Comparison of ENCODE assay signal across 1 cellular context in genomic region chr3:188938999-188939398, GRCh38.
TF ChIP-seq lines count a peak whose summit lies in the region.

No MANE protein-coding gene starts in this region.

TF ChIP-seq in HepG2, 621 proteins besides CTCF, POLR2A, EP300 and RAD21 (continued from another document):
- TF ChIP-seq PLSCR1 (CRISPR knock-in tag; IDR thresholded peaks at IDR 0.05; ENCODE audit: borderline replicate concordance) (no peak), NONO (IDR thresholded peaks at IDR 0.05) (no peak), NONO (CRISPR knock-in tag; conservative IDR thresholded peaks at IDR 0.05) (no peak), ZNF878 (CRISPR knock-in tag; IDR thresholded peaks at IDR 0.05) (no peak), MAX (IDR thresholded peaks at IDR 0.05) (no peak), SMYD3 (CRISPR knock-in tag; IDR thresholded peaks at IDR 0.05) (no peak), EHMT2 (IDR thresholded peaks at IDR 0.05; ENCODE audit: borderline replicate concordance, low read depth, low read length) (no peak), ZNF569 (CRISPR knock-in tag; IDR thresholded peaks at IDR 0.05; ENCODE audit: borderline replicate concordance) (no peak)
